In genomic region chr3:172622916-172623700, GRCh38 we compare ENCODE assay signal across 8 cellular contexts.
DNase-seq lines count a peak whose midpoint lies in the region; TF ChIP-seq lines count a peak whose summit lies in the region.

No MANE protein-coding gene starts in this region.

- H3K36me3 ChIP-seq in ACC112 (ENCODE audit: insufficient read depth, low read length), result no peaks in the 10 kb centered on the region
- H3K36me3 ChIP-seq in left ventricle myocardium inferior, result no peaks in the 10 kb centered on the region

- H3K27ac ChIP-seq in ACC112 (ENCODE audit: low read depth, low read length), result peak overlapping the region; percentile 33
- H3K27ac ChIP-seq in left ventricle myocardium inferior (replicated peaks), result no peak overlapping the region

- H3K79me2 ChIP-seq in ACC112 (ENCODE audit: control insufficient read depth, insufficient read depth, low read length, unreplicated experiment), result no peaks in the 10 kb centered on the region

- intact Hi-C loops in left ventricle myocardium inferior (cut with micrococcal nuclease), result no loop called here

- H3K27me3 ChIP-seq in ACC112 (ENCODE audit: insufficient read depth, low read length) (no peaks in the 10 kb centered on the region), left ventricle myocardium inferior (ENCODE audit: low read depth) (no peaks in the 10 kb centered on the region)

- DNase-seq in NCI-H748 treated with DMSO at 0.1 percent for 48 hours (lab: John Stamatoyannopoulos, UW) (peak; percentile 8), left ventricle myocardium inferior (no peak), NCI-H2029 treated with DMSO at 0.1 percent for 48 hours (lab: John Stamatoyannopoulos, UW) (no peak), inferior parietal cortex (ENCODE audit: extremely low spot score) (no peak)
- peak; percentile 30 for DNase-seq in activated naive CD4-positive, alpha-beta T cell treated with anti-CD3 and anti-CD28 coated beads, Interleukin-2, amount 50 U/mL, for 16 hours
- peak; percentile 55 for DNase-seq in stimulated activated CD4-positive, alpha-beta T cell treated with anti-CD3 and anti-CD28 coated beads, Interleukin-15, amount 100 ng/mL, for 24 hours

- peak overlapping the region; percentile 50 for H3K4me3 ChIP-seq in ACC112 (ENCODE audit: low read depth, low read length)
- no peak overlapping the region for H3K4me3 ChIP-seq in left ventricle myocardium inferior

- peak; percentile 58 for TF ChIP-seq CTCF in GM12872 (IDR thresholded peaks at IDR 0.05; ENCODE audit: insufficient read depth, low read depth, low read length)
- peak; percentile 72 for TF ChIP-seq CTCF in left ventricle myocardium inferior (IDR thresholded peaks at IDR 0.05; ENCODE audit: borderline replicate concordance)

- H2AFZ ChIP-seq in ACC112 (ENCODE audit: low read length, unreplicated experiment), result no peak overlapping the region

- H3K4me1 ChIP-seq in ACC112 (ENCODE audit: control insufficient read depth, insufficient read depth, low read length, unreplicated experiment), result peaks cover 45% of the 10 kb centered on the region
- peaks cover 15% of the 10 kb centered on the region for H3K4me1 ChIP-seq in left ventricle myocardium inferior

- no peaks in the 10 kb centered on the region for H3K9me3 ChIP-seq in left ventricle myocardium inferior (replicated peaks)

Comparison
In these comparisons a context has a peak if more than half of its experiments do, and no peak if none do; other contexts are left out.
1. DNase-seq: peak in NCI-H748 treated with DMSO at 0.1 percent for 48 hours (single experiment), activated naive CD4-positive, alpha-beta T cell treated with anti-CD3 and anti-CD28 coated beads, Interleukin-2, amount 50 U/mL, for 16 hours (single experiment) and stimulated activated CD4-positive, alpha-beta T cell treated with anti-CD3 and anti-CD28 coated beads, Interleukin-15, amount 100 ng/mL, for 24 hours (single experiment); none in left ventricle myocardium inferior (single experiment), NCI-H2029 treated with DMSO at 0.1 percent for 48 hours (single experiment) and inferior parietal cortex (single experiment).